14 cellular contexts compared by ENCODE assay signal in genomic region chr3:37768107-37768809, GRCh38.
DNase-seq lines count a peak whose midpoint lies in the region; ATAC-seq and TF ChIP-seq lines count a peak whose summit lies in the region.
"Had no signal": no experiment of that assay in that cellular context is flagged by ENCODE, and none has a peak within 500 bp of the region (broad histone marks: within the 10 kb centered on the region; RNA-seq: fewer than 3 reads in every experiment).

No MANE protein-coding gene starts in this region.

- no peak overlapping the region for H3K9ac ChIP-seq in PC-3 (ENCODE audit: low read length)

- no peak overlapping the region for H3K27ac ChIP-seq in PC-3 (ENCODE audit: low read length)
- peak overlapping the region; percentile 55 for H3K27ac ChIP-seq in right cardiac atrium (ENCODE audit: low read length)
- H3K27ac ChIP-seq in transverse colon = no peak overlapping the region
- H3K27ac ChIP-seq: epithelial cell of prostate, skin epidermis had no signal

- ATAC-seq in Right ventricle myocardium superior (ENCODE audit: poor library complexity) (peak; percentile 13), PC-3 (no peak), right cardiac atrium (no peak), GM21737 (IDR thresholded peaks at IDR 0.05; ENCODE audit: unreplicated experiment) (no peak)

- no peak for TF ChIP-seq EP300 in transverse colon (IDR thresholded peaks at IDR 0.05; ENCODE audit: low read depth)

- H3K4me1 Mint-ChIP-seq in osteocyte (ENCODE audit: unreplicated experiment) = peaks cover 29% of the 10 kb centered on the region
- H3K4me1 Mint-ChIP-seq: activated naive CD4-positive, alpha-beta T cell treated with anti-CD3 and anti-CD28 coated beads, Interleukin-2, amount 50 U/mL, for 24 hours had no signal

- H3K4me2 ChIP-seq in PC-3 (ENCODE audit: low read length) = no peak overlapping the region

- POLR2A ChIA-PET in PC-3 (lab: Charles Lee; ENCODE audit: unreplicated experiment) = no interaction called here

- H4K20me1 ChIP-seq in PC-3 (ENCODE audit: low read length) = no peaks in the 10 kb centered on the region

- H3K36me3 ChIP-seq in PC-3 (ENCODE audit: low read depth, low read length) = no peaks in the 10 kb centered on the region
- no peaks in the 10 kb centered on the region for H3K36me3 ChIP-seq in transverse colon

- H3K4me3 Mint-ChIP-seq in osteocyte (ENCODE audit: unreplicated experiment) = no peak overlapping the region
- H3K4me3 Mint-ChIP-seq: activated CD4-positive, alpha-beta T cell treated with anti-CD3 and anti-CD28 coated beads, Interleukin-2, amount 10 ng/mL, durations not matched to agents 24 days and 14 days; activated naive CD4-positive, alpha-beta T cell treated with anti-CD3 and anti-CD28 coated beads, Interleukin-2, amount 50 U/mL, for 24 hours had no signal

- no peak for TF ChIP-seq POLR2A in transverse colon (IDR thresholded peaks at IDR 0.05)

- no TSS peak for BruUV-seq in PC-3 (replicated peaks; lab: Mats Ljungman, UMichigan)

- H2AFZ ChIP-seq in PC-3 (ENCODE audit: low read length) = no peak overlapping the region

- no peaks in the 10 kb centered on the region for H3K9me2 ChIP-seq in PC-3 (replicated peaks; ENCODE audit: low read length)

- CTCF ChIA-PET in PC-3 (lab: Charles Lee) = no interaction called here

- H3K27me3 ChIP-seq in PC-3 (ENCODE audit: low read length) = peaks cover 78% of the 10 kb centered on the region
- no peaks in the 10 kb centered on the region for H3K27me3 ChIP-seq in right cardiac atrium (ENCODE audit: control insufficient read depth, insufficient read depth)
- no peaks in the 10 kb centered on the region for H3K27me3 ChIP-seq in transverse colon

- H3K9me3 ChIP-seq in PC-3 (ENCODE audit: low read length) (no peaks in the 10 kb centered on the region), right cardiac atrium (ENCODE audit: control insufficient read depth, low read length) (no peaks in the 10 kb centered on the region), transverse colon (no peaks in the 10 kb centered on the region)

- H3K27me3 Mint-ChIP-seq in osteocyte (ENCODE audit: unreplicated experiment) = peaks cover 70% of the 10 kb centered on the region

- 48% methylated on average over 8 of the region's 8 CpGs for WGBS in right cardiac atrium
- 24 to 59% methylated on average over 7 to 8 of the region's 8 CpGs for WGBS in transverse colon (ENCODE audit: low coverage in 1 of 2), 2 donors

- TF ChIP-seq CTCF in PC-3 (conservative IDR thresholded peaks at IDR 0.05; ENCODE audit: low read depth, low read length) (no peak), transverse colon (IDR thresholded peaks at IDR 0.05) (no peak), osteocyte (IDR thresholded peaks at IDR 0.05) (no peak)

- H3K79me2 ChIP-seq in PC-3 (ENCODE audit: low read length) = no peaks in the 10 kb centered on the region

- intact Hi-C loops in Right ventricle myocardium superior (cut with DNase I) (no loop called here), cardiac septum (cut with DNase I) (no loop called here), PC-3 (cut with micrococcal nuclease) (no loop called here), right cardiac atrium (cut with DNase I) (no loop called here), transverse colon (cut with DNase I; ENCODE audit: low total_unique reads) (no loop called here)

- H3K4me1 ChIP-seq in PC-3 (ENCODE audit: insufficient read depth, low read length) (no peaks in the 10 kb centered on the region), right cardiac atrium (ENCODE audit: control insufficient read depth, insufficient read depth, low read length) (peaks cover 36% of the 10 kb centered on the region), transverse colon (peaks cover 0 to 31% (median 7%) of the 10 kb centered on the region in 4 donors)

- H3K4me3 ChIP-seq in PC-3 (ENCODE audit: low read length) (no peak overlapping the region), right cardiac atrium (ENCODE audit: low read length) (no peak overlapping the region), transverse colon (no peak overlapping the region)
- H3K4me3 ChIP-seq: lung, skin epidermis had no signal

- H3F3A ChIP-seq in PC-3 (ENCODE audit: low read length, unreplicated experiment) = no peaks in the 10 kb centered on the region

- no peak overlapping the region for H3K27ac Mint-ChIP-seq in osteocyte (ENCODE audit: unreplicated experiment)
- H3K27ac Mint-ChIP-seq: activated CD4-positive, alpha-beta T cell treated with anti-CD3 and anti-CD28 coated beads, Interleukin-2, amount 10 ng/mL, durations not matched to agents 24 days and 14 days; activated naive CD4-positive, alpha-beta T cell treated with anti-CD3 and anti-CD28 coated beads, Interleukin-2, amount 50 U/mL, for 24 hours had no signal

- no peaks in the 10 kb centered on the region for H3K9me3 Mint-ChIP-seq in osteocyte (ENCODE audit: unreplicated experiment)
- H3K9me3 Mint-ChIP-seq: activated CD4-positive, alpha-beta T cell treated with anti-CD3 and anti-CD28 coated beads, Interleukin-2, amount 10 ng/mL, durations not matched to agents 24 days and 14 days; activated naive CD4-positive, alpha-beta T cell treated with anti-CD3 and anti-CD28 coated beads, Interleukin-2, amount 50 U/mL, for 24 hours had no signal

- no peak for DNase-seq in Right ventricle myocardium superior
- DNase-seq in cardiac septum (ENCODE audit: low spot score) = no peak
- DNase-seq in PC-3 = peak; percentile 16
- DNase-seq in right cardiac atrium = no peak
- DNase-seq in transverse colon = peak; percentile 25
- DNase-seq in osteocyte (ENCODE audit: extremely low spot score, unreplicated experiment) = no peak
- DNase-seq in activated naive CD4-positive, alpha-beta T cell (lab: John Stamatoyannopoulos, UW) = no peak
- DNase-seq: activated CD4-positive, alpha-beta T cell treated with anti-CD3 and anti-CD28 coated beads, Interleukin-2, amount 10 ng/mL, durations not matched to agents 24 days and 14 days; SHP77 treated with DMSO at 0.1 percent for 48 hours had no signal

- in situ Hi-C loops in transverse colon (cut with MboI; ENCODE audit: low pct_ligation_motif_present in 1 of 4, low pct_unique_long_range_greater_than_20kb in 1 of 4, low sequenced_read_pairs in 3 of 4) = no loop called here

- no peaks in the 10 kb centered on the region for H3K36me3 Mint-ChIP-seq in osteocyte (ENCODE audit: unreplicated experiment)
- H3K36me3 Mint-ChIP-seq: activated naive CD4-positive, alpha-beta T cell treated with anti-CD3 and anti-CD28 coated beads, Interleukin-2, amount 50 U/mL, for 24 hours had no signal

Comparison
In these comparisons a context has a peak if more than half of its experiments do, and no peak if none do; other contexts are left out.
1. DNase-seq: peak in PC-3 (single experiment) and transverse colon (single experiment); none in Right ventricle myocardium superior (single experiment), cardiac septum (single experiment), right cardiac atrium (0 of 3), osteocyte (single experiment) and activated naive CD4-positive, alpha-beta T cell (0 of 4).